In genomic region chr5:52623291-52623690, GRCh38 we compare ENCODE assay signal across 27 cellular contexts.
"Had no signal": no experiment of that assay in that cellular context is flagged by ENCODE, and none has a peak within 500 bp of the region (broad histone marks: within the 10 kb centered on the region; RNA-seq: fewer than 3 reads in every experiment).

No MANE protein-coding gene starts in this region.

- H3K27ac ChIP-seq: stomach, suprapubic skin, testis, thoracic aorta, thyroid gland, tibial artery, tibial nerve, transverse colon, upper lobe of left lung, upper lobe of right lung, uterus, vagina had no signal

- H3K27me3 ChIP-seq: stomach, suprapubic skin, testis, thyroid gland, tibial artery, tibial nerve, transverse colon, upper lobe of left lung, upper lobe of right lung, uterus, vagina had no signal

- H3K9me3 ChIP-seq: suprapubic skin, testis, thoracic aorta, thyroid gland, tibial artery, transverse colon, upper lobe of right lung, uterus, vagina had no signal

- H3K4me1 ChIP-seq: stomach, suprapubic skin, testis, thyroid gland, tibial artery, tibial nerve, transverse colon, upper lobe of left lung, upper lobe of right lung, uterus, vagina had no signal

- FAIRE-seq: urothelium cell line had no signal

- H3K4me3 ChIP-seq: stomach, suprapubic skin, testis, thoracic aorta, thyroid gland, tibial artery, tibial nerve, transverse colon, upper lobe of left lung, upper lobe of right lung, uterus, vagina had no signal

- ATAC-seq: stimulated activated effector memory CD8-positive, alpha-beta T cell treated with anti-CD3 and anti-CD28 coated beads, Interleukin-12 subunit alpha, Interleukin-12 subunit beta, amount 100 ng/mL, for 72 hours; stimulated activated memory B cell treated with anti-CD40 and anti-IgM and Interleukin-4, amounts not matched to agents 10 μg/mL and 1 μg/mL and 100 μg/mL, for 72 hours; stimulated activated naive B cell treated with anti-CD40 and anti-IgM and Interleukin-4, amounts not matched to agents 10 μg/mL and 1 μg/mL and 100 μg/mL, for 72 hours; stimulated activated naive CD8-positive, alpha-beta T cell treated with anti-CD3 and anti-CD28 coated beads, Interleukin-15, amount 100 ng/mL, for 72 hours; stimulated activated naive CD8-positive, alpha-beta T cell treated with anti-CD3 and anti-CD28 coated beads, Interleukin-15, Interleukin-2, amounts not matched to agents 100 U/mL and 50 U/mL, for 24 hours; upper lobe of right lung had no signal

- H3K36me3 ChIP-seq: stomach, suprapubic skin, thoracic aorta, thyroid gland, tibial artery, tibial nerve, transverse colon, upper lobe of left lung, upper lobe of right lung, uterus, vagina had no signal

- DNase-seq: stimulated activated CD4-positive, alpha-beta T cell treated with anti-CD3 and anti-CD28 coated beads, Interleukin-2, amount 100 ng/mL, for 48 hours; stimulated activated CD4-positive, alpha-beta T cell treated with anti-CD3 and anti-CD28 coated beads, Interleukin-4, amount 100 ng/mL, for 1 hour; stimulated activated CD4-positive, alpha-beta T cell treated with anti-CD3 and anti-CD28 coated beads, Interleukin-4, amount 100 ng/mL, for 24 hours; stimulated activated CD4-positive, alpha-beta T cell treated with anti-CD3 and anti-CD28 coated beads, Interleukin-4, amount 100 ng/mL, for 4 hours; stimulated activated CD8-positive, alpha-beta memory T cell treated with anti-CD3 and anti-CD28 coated beads, Interleukin-4, amount 100 ng/mL, for 48 hours; stimulated activated naive B cell treated with anti-CD40 and anti-IgM and Interleukin-4, amounts not matched to agents 10 μg/mL and 1 μg/mL and 100 μg/mL, for 72 hours; stimulated activated naive CD4-positive, alpha-beta T cell; stimulated activated naive CD4-positive, alpha-beta T cell treated with Interleukin-2 at 50 U/mL for 16 hours; stimulated activated naive CD8-positive, alpha-beta T cell treated with anti-CD3 and anti-CD28 coated beads, Interleukin-15, amount 100 ng/mL, for 72 hours; stimulated activated naive CD8-positive, alpha-beta T cell treated with anti-CD3 and anti-CD28 coated beads, Interleukin-15, Interleukin-2, amounts not matched to agents 100 U/mL and 50 U/mL, for 24 hours; stomach; substantia nigra; testis; thyroid gland; tibial artery; transverse colon; trophoblast cell; upper lobe of left lung; upper lobe of right lung; uterus had no signal
